ENCODE assay signal across 1 cellular context in genomic region chr1:64539808-64540207, GRCh38.
TF ChIP-seq lines count a peak whose summit lies in the region.

No MANE protein-coding gene starts in this region.

TF ChIP-seq in GM23338, 12 proteins besides CTCF, POLR2A, EP300 and RAD21 (continued from another document):
- TF ChIP-seq REST (IDR thresholded peaks at IDR 0.05; ENCODE audit: unreplicated experiment), result no peak
TF ChIP-seq in GM23338: peak in this region for 0.
